Comparison of ENCODE assay signal across 1 cellular context in genomic region chr10:68327889-68328786, GRCh38.
A peak's percentile ranks its signal among the peaks of the same experiment; 100 is the strongest.
TF ChIP-seq lines count a peak whose summit lies in the region.

No MANE protein-coding gene starts in this region.

TF ChIP-seq in K562, 482 proteins besides CTCF, POLR2A, EP300 and RAD21 (continued from another document and continues in another):
- no peak for TF ChIP-seq MBD1 (CRISPR knock-in tag; IDR thresholded peaks at IDR 0.05)
- TF ChIP-seq CREM (IDR thresholded peaks at IDR 0.05; ENCODE audit: low read depth), result no peak
- peak; percentile 62 for TF ChIP-seq BHLHE40 (IDR thresholded peaks at IDR 0.05; ENCODE audit: low read length)
- no peak for TF ChIP-seq HCFC1 (IDR thresholded peaks at IDR 0.05; ENCODE audit: low read depth, low read length)
- TF ChIP-seq TAF7 (tag; IDR thresholded peaks at IDR 0.05), result 0 out of 2 replicates have a peak, but pooled peaks have one; percentile 31
- TF ChIP-seq ZNF766 (CRISPR knock-in tag; conservative IDR thresholded peaks at IDR 0.05), result no peak
- TF ChIP-seq HDAC3 (IDR thresholded peaks at IDR 0.05; ENCODE audit: borderline replicate concordance, partially characterized antibody), result no peak
- TF ChIP-seq SRSF3 (IDR thresholded peaks at IDR 0.05; ENCODE audit: insufficient read depth, low read length), result no peak
- no peak for TF ChIP-seq TCF15 (CRISPR knock-in tag; IDR thresholded peaks at IDR 0.05)
- no peak for TF ChIP-seq EGR1 (conservative IDR thresholded peaks at IDR 0.05)
- TF ChIP-seq DLX4 (CRISPR knock-in tag; IDR thresholded peaks at IDR 0.05), result no peak
- TF ChIP-seq BDP1 (IDR thresholded peaks at IDR 0.05; ENCODE audit: insufficient read depth, insufficient read length), result no peak
- TF ChIP-seq MCM5 (IDR thresholded peaks at IDR 0.05; ENCODE audit: low read depth), result no peak
- no peak for TF ChIP-seq ZNF274 (IDR thresholded peaks at IDR 0.05; ENCODE audit: borderline replicate concordance, low read depth, low read length)
- TF ChIP-seq CHCHD3 (CRISPR knock-in tag; IDR thresholded peaks at IDR 0.05), result no peak
- TF ChIP-seq ZKSCAN8 (CRISPR knock-in tag; IDR thresholded peaks at IDR 0.05), result no peak
- no peak for TF ChIP-seq MCM3 (IDR thresholded peaks at IDR 0.05)
- TF ChIP-seq MYC (IDR thresholded peaks at IDR 0.05; ENCODE audit: low read depth, low read length), result 0 out of 2 replicates have a peak, but pooled peaks have one; percentile 20
- TF ChIP-seq MYC (CRISPR knock-in tag; IDR thresholded peaks at IDR 0.05; ENCODE audit: borderline replicate concordance, low read depth), result no peak
- TF ChIP-seq JUND (IDR thresholded peaks at IDR 0.05; ENCODE audit: borderline replicate concordance, low read depth, low read length), result no peak
- no peak for TF ChIP-seq JUND (tag; IDR thresholded peaks at IDR 0.05; ENCODE audit: borderline replicate concordance, low read depth, low read length)
- TF ChIP-seq DNMT1 (IDR thresholded peaks at IDR 0.05), result 0 out of 2 replicates have a peak, but pooled peaks have one; percentile 38
- no peak for TF ChIP-seq MTF1 (CRISPR knock-in tag; IDR thresholded peaks at IDR 0.05; ENCODE audit: borderline replicate concordance)
- TF ChIP-seq NR1H2 (CRISPR knock-in tag; IDR thresholded peaks at IDR 0.05), result no peak
- no peak; the same call in 1 of the 2 replicates for TF ChIP-seq ZNF512 (tag; IDR thresholded peaks at IDR 0.05)
- TF ChIP-seq ZNF197 (CRISPR knock-in tag; IDR thresholded peaks at IDR 0.05; ENCODE audit: low read depth), result no peak
- TF ChIP-seq MTA2 (IDR thresholded peaks at IDR 0.05; ENCODE audit: low read depth), result no peak
- peak; percentile 41; the same call in 1 of the 2 replicates for TF ChIP-seq MGA (IDR thresholded peaks at IDR 0.05)
- no peak for TF ChIP-seq RBM17 (IDR thresholded peaks at IDR 0.05; ENCODE audit: borderline replicate concordance, low read depth, low read length)
- TF ChIP-seq ZNF3 (CRISPR knock-in tag; IDR thresholded peaks at IDR 0.05), result 0 out of 2 replicates have a peak, but pooled peaks have one; percentile 49
- TF ChIP-seq CBFA2T3 (IDR thresholded peaks at IDR 0.05), result no peak
- no peak for TF ChIP-seq ESRRA (IDR thresholded peaks at IDR 0.05; ENCODE audit: borderline replicate concordance, low read depth)
- TF ChIP-seq MNT (conservative IDR thresholded peaks at IDR 0.05), result peak; percentile 56 to 61
- TF ChIP-seq SP1 (CRISPR knock-in tag; IDR thresholded peaks at IDR 0.05), result no peak
- no peak for TF ChIP-seq SMARCB1 (IDR thresholded peaks at IDR 0.05; ENCODE audit: insufficient read length, low read depth)
- no peak for TF ChIP-seq E2F3 (CRISPR knock-in tag; IDR thresholded peaks at IDR 0.05)
- TF ChIP-seq HIVEP1 (CRISPR knock-in tag; IDR thresholded peaks at IDR 0.05), result no peak
- no peak for TF ChIP-seq ZFP36 (IDR thresholded peaks at IDR 0.05; ENCODE audit: low read depth, low read length, partially characterized antibody)
- TF ChIP-seq ZNF23 (CRISPR knock-in tag; IDR thresholded peaks at IDR 0.05), result no peak
- no peak for TF ChIP-seq ZNF584 (CRISPR knock-in tag; IDR thresholded peaks at IDR 0.05; ENCODE audit: low read depth)
- no peak for TF ChIP-seq PHB (CRISPR knock-in tag; IDR thresholded peaks at IDR 0.05)
- no peak for TF ChIP-seq POLR2AphosphoS5 (IDR thresholded peaks at IDR 0.05; ENCODE audit: control insufficient read depth, insufficient read depth, low read depth, low read length)
- no peak for TF ChIP-seq SMAD1 (IDR thresholded peaks at IDR 0.05; ENCODE audit: low read depth, low read length, partially characterized antibody)
- TF ChIP-seq USF2 (CRISPR knock-in tag; IDR thresholded peaks at IDR 0.05), result peak; percentile 65
- TF ChIP-seq HNRNPUL1 (IDR thresholded peaks at IDR 0.05; ENCODE audit: low read length), result no peak
- TF ChIP-seq NFIX (CRISPR knock-in tag; IDR thresholded peaks at IDR 0.05; ENCODE audit: low read depth), result no peak
- no peak for TF ChIP-seq MLX (CRISPR knock-in tag; conservative IDR thresholded peaks at IDR 0.05)
- TF ChIP-seq POLR3A (IDR thresholded peaks at IDR 0.05; ENCODE audit: borderline replicate concordance, extremely low read depth, insufficient read depth, insufficient read length), result no peak
- no peak for TF ChIP-seq SMC3 (conservative IDR thresholded peaks at IDR 0.05; ENCODE audit: insufficient read depth, low read depth, low read length)
- no peak for TF ChIP-seq STAT5B (CRISPR knock-in tag; IDR thresholded peaks at IDR 0.05)
- TF ChIP-seq ELF2 (CRISPR knock-in tag; IDR thresholded peaks at IDR 0.05), result no peak
